18 cellular contexts compared by ENCODE assay signal in genomic region chr4:125352521-125352920, GRCh38. TPM values are rescaled to one million over a fixed set of nuclear protein-coding genes. Genes with fewer than 3 reads are reported as not detected.
DNase-seq lines count a peak whose midpoint lies in the region; ATAC-seq and TF ChIP-seq lines count a peak whose summit lies in the region.
"Had no signal": no experiment of that assay in that cellular context is flagged by ENCODE, and none has a peak within 500 bp of the region (broad histone marks: within the 10 kb centered on the region; RNA-seq: fewer than 3 reads in every experiment).

No MANE protein-coding gene starts in this region.

- peak overlapping the region in 2 of 5 experiments; percentile 1 to 27 for H3K4me3 Mint-ChIP-seq in brain
- H3K4me3 Mint-ChIP-seq in immature natural killer cell = no peak overlapping the region

- H3K27me3 Mint-ChIP-seq in brain (no peaks in the 10 kb centered on the region), immature natural killer cell (ENCODE audit: low read depth in 3 of 3) (no peaks in the 10 kb centered on the region)

- peaks cover 25% of the 10 kb centered on the region for H3K4me1 Mint-ChIP-seq in brain
- peaks cover 0 to 3% of the 10 kb centered on the region in 2 donors for H3K4me1 Mint-ChIP-seq in immature natural killer cell

- H3K4me3 ChIP-seq in aorta (ENCODE audit: low read length in 2 of 2) = no peak overlapping the region

- H3K9me3 Mint-ChIP-seq in brain = no peaks in the 10 kb centered on the region
- no peaks in the 10 kb centered on the region for H3K9me3 Mint-ChIP-seq in immature natural killer cell

- no peaks in the 10 kb centered on the region for H3K27me3 ChIP-seq in aorta (ENCODE audit: control insufficient read depth in 1 of 2, insufficient read depth in 2 of 2, low read length in 1 of 2)

- DNase-seq in SIG-M5 treated with dmso at 0.1 percent for 504 hours (lab: John Stamatoyannopoulos, UW; ENCODE audit: unreplicated experiment) = peak; percentile 52
- DNase-seq in SIG-M5 (lab: John Stamatoyannopoulos, UW) = no peak
- DNase-seq in midbrain (lab: John Stamatoyannopoulos, UW) = peak; percentile 50
- no peak for DNase-seq in aorta
- no peak for DNase-seq in UCSD-AML1 (lab: John Stamatoyannopoulos, UW; ENCODE audit: unreplicated experiment)
- DNase-seq in immature natural killer cell = no peak
- DNase-seq: 8988T, COR-L47, DMS153, EL, H7, Kasumi-1, NCI-H1105 treated with DMSO at 0.1 percent for 48 hours, NCI-H187 treated with DMSO at 0.1 percent for 48 hours, NCI-H510A treated with DMSO at 0.1 percent for 48 hours had no signal

- H3K9me3 ChIP-seq in aorta (ENCODE audit: control insufficient read depth, low read length) = no peaks in the 10 kb centered on the region

- H3K36me3 Mint-ChIP-seq in brain (no peaks in the 10 kb centered on the region), immature natural killer cell (no peaks in the 10 kb centered on the region)

- ATAC-seq in GM21423 (IDR thresholded peaks at IDR 0.05; ENCODE audit: unreplicated experiment) (no peak), aorta (ENCODE audit: low FRiP score) (no peak)

- no peak overlapping the region for H3K27ac ChIP-seq in aorta (ENCODE audit: low read depth in 1 of 2, low read length in 2 of 2)
- H3K27ac ChIP-seq: C4-2B had no signal

- TF ChIP-seq CTCF in brain (conservative IDR thresholded peaks at IDR 0.05) = no peak

- H3K4me1 ChIP-seq in aorta (ENCODE audit: control insufficient read depth in 1 of 2, insufficient read depth in 2 of 2, low read length in 2 of 2) = peaks cover 0 to 4% of the 10 kb centered on the region in 2 donors

- intact Hi-C loops in aorta (cut with DNase I) = no loop called here

- H3K27ac Mint-ChIP-seq in brain (peak overlapping the region in 4 of 5 experiments; percentile 31 to 68 (median 54)), immature natural killer cell (no peak overlapping the region)

- H3K36me3 ChIP-seq in aorta (ENCODE audit: control insufficient read depth in 1 of 2, insufficient read depth in 2 of 2, low read length in 1 of 2) = no peaks in the 10 kb centered on the region

- WGBS in aorta, 2 donors = 82 to 85% methylated on average over 1 of the region's 1 CpG

RNA-seq across cellular contexts. Expression of gene FAT4, which starts 37.8 kb away (rescaled TPM):
- polyA plus RNA-seq in brain (ENCODE audit: insufficient read depth, low read depth, low replicate concordance) (0.71 TPM), aorta (1 to 10 TPM in 1 of 2 donors, under 1 TPM in 1; 0.88 to 6.6 TPM), immature natural killer cell (1 to 10 TPM in 1 of 3 donors, under 1 TPM in 2; 0.32 to 1.4 (median 0.47) TPM)
- total RNA-seq in aorta = 10 to 100 TPM; 40.5 to 48.0 TPM

Comparison
In these comparisons a context has a peak if more than half of its experiments do, and no peak if none do; other contexts are left out.
1. DNase-seq: peak in SIG-M5 treated with dmso at 0.1 percent for 504 hours (single experiment) and midbrain (single experiment); none in SIG-M5 (single experiment), aorta (0 of 2), UCSD-AML1 (single experiment) and immature natural killer cell (0 of 3).
2. H3K27ac Mint-ChIP-seq: peak in brain (4 of 5); none in immature natural killer cell (0 of 6).